ENCODE assay signal across 8 cellular contexts in the genomic region with DNA sequence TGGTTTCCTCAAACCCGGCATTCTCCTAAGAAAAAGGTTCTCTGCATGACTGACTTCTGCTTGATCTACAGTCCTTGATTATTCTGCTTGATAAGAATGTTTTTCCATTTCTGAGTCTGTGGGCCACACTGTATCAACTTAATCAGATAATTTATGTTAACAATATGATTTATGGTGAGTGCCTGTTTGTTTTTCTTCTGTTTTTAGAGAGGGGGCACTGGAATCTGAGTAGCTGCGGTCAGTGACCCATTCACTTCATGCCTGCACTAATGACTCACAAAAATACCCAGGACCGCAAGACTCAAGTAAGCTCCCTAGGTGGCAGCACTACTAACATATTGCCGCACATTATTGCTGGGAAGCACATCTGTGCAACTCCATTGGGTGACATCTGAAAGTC.
A peak's percentile ranks its signal among the peaks of the same experiment; 100 is the strongest.
DNase-seq lines count a peak whose midpoint lies in the region; ATAC-seq and TF ChIP-seq lines count a peak whose summit lies in the region.

No MANE protein-coding gene starts in this region.

- no peaks in the 10 kb centered on the region for H3K27me3 ChIP-seq in right lobe of liver

- ATAC-seq in HG03066 (IDR thresholded peaks at IDR 0.05; ENCODE audit: low read depth, unreplicated experiment) (peak; percentile 75), right lobe of liver (peak; percentile 81 to 88 (median 83)), GM21423 (IDR thresholded peaks at IDR 0.05; ENCODE audit: unreplicated experiment) (no peak)

- no peaks in the 10 kb centered on the region for H3K4me1 ChIP-seq in right lobe of liver

- intact Hi-C loops in right lobe of liver (cut with DNase I) = no loop called here

- H3K9me3 ChIP-seq in right lobe of liver = no peaks in the 10 kb centered on the region

- H3K36me3 ChIP-seq in right lobe of liver = no peaks in the 10 kb centered on the region

- 56% methylated on average over 4 of the region's 4 CpGs for WGBS in right lobe of liver (ENCODE audit: insufficient coverage, low coverage, low lambda C conversion rate, missing lambda C conversion rate)

- CTCF ChIA-PET in RWPE1 (lab: Yijun Ruan, JAX) = no interaction called here

- TF ChIP-seq POLR2A in right lobe of liver (IDR thresholded peaks at IDR 0.05) = no peak

- DNase-seq in NCI-H2081 (lab: John Stamatoyannopoulos, UW) (peak; percentile 4 to 13), NCI-H2081 treated with DMSO at 0.1 percent for 48 hours (lab: John Stamatoyannopoulos, UW) (no peak), RWPE1 (ENCODE audit: low spot score) (no peak), right lobe of liver (no peak), AG08396 (ENCODE audit: low spot score) (no peak)
- no peak for DNase-seq in activated CD4-positive, alpha-beta T cell treated with anti-CD3 and anti-CD28 coated beads for 4 hours

- POLR2A ChIA-PET in RWPE1 (lab: Yijun Ruan, JAX; ENCODE audit: low non-redundant PET) = no interaction called here

- H3K27ac ChIP-seq in RWPE1 (no peak overlapping the region), right lobe of liver (no peak overlapping the region)

- TF ChIP-seq CTCF in RWPE1 (conservative IDR thresholded peaks at IDR 0.05; ENCODE audit: low read depth) (peak; percentile 17; the same call in 1 of the 2 replicates), right lobe of liver (IDR thresholded peaks at IDR 0.05) (peak; percentile 18 to 54 (median 33))

- H3K4me3 ChIP-seq in right lobe of liver = no peak overlapping the region

Comparison
In these comparisons a context has a peak if more than half of its experiments do, and no peak if none do; other contexts are left out.
1. DNase-seq: peak in NCI-H2081 (2 of 2); none in NCI-H2081 treated with DMSO at 0.1 percent for 48 hours (single experiment), RWPE1 (single experiment), right lobe of liver (0 of 3), AG08396 (single experiment) and activated CD4-positive, alpha-beta T cell treated with anti-CD3 and anti-CD28 coated beads for 4 hours (0 of 2).